23 cellular contexts compared by ENCODE assay signal in genomic region chr2:238456966-238457926, GRCh38.
"Had no signal": no experiment of that assay in that cellular context is flagged by ENCODE, and none has a peak within 500 bp of the region (broad histone marks: within the 10 kb centered on the region; RNA-seq: fewer than 3 reads in every experiment).

No MANE protein-coding gene starts in this region.

- H3K4me3 ChIP-seq: cardiac muscle cell, dorsolateral prefrontal cortex, gastrocnemius medialis, left ventricle myocardium inferior, prostate gland, right atrium auricular region, SJCRH30, thoracic aorta, upper lobe of left lung had no signal

- DNase-seq: activated CD4-positive, alpha-beta memory T cell treated with anti-CD3 and anti-CD28 coated beads, Interleukin-2, amount 10 ng/mL, durations not matched to agents 7 days and 5 days; activated CD4-positive, alpha-beta T cell treated with anti-CD3 and anti-CD28 coated beads for 36 hours; activated CD8-positive, alpha-beta memory T cell treated with anti-CD3 and anti-CD28 coated beads, Interleukin-2, amount 50 U/mL, for 4 hours; activated naive CD4-positive, alpha-beta T cell treated with anti-CD3 and anti-CD28 coated beads, Interleukin-2, amount 10 ng/mL, durations not matched to agents 7 days and 5 days; activated T-cell treated with anti-CD3 and anti-CD28 coated beads, Interleukin-2, amount 50 U/mL, for 4 hours; aorta; dorsolateral prefrontal cortex; kidney glomerular epithelial cell; left ventricle myocardium inferior; mammary epithelial cell; midbrain; SJCRH30; small intestine; stimulated activated CD4-positive, alpha-beta T cell treated with anti-CD3 and anti-CD28 coated beads, Interleukin-15, amount 100 ng/mL, for 24 hours; stimulated activated CD4-positive, alpha-beta T cell treated with anti-CD3 and anti-CD28 coated beads, Interleukin-2, amount 100 ng/mL, for 48 hours; upper lobe of left lung; WERI-Rb-1 had no signal

- H3K4me1 Mint-ChIP-seq: activated CD4-positive, alpha-beta T cell treated with anti-CD3 and anti-CD28 coated beads for 36 hours; activated naive CD4-positive, alpha-beta T cell treated with anti-CD3 and anti-CD28 coated beads, Interleukin-2, amount 10 ng/mL, durations not matched to agents 7 days and 5 days; neural crest cell had no signal

- H3K27me3 Mint-ChIP-seq: activated CD4-positive, alpha-beta T cell treated with anti-CD3 and anti-CD28 coated beads for 36 hours had no signal

- H3K4me3 Mint-ChIP-seq: activated CD4-positive, alpha-beta memory T cell treated with anti-CD3 and anti-CD28 coated beads, Interleukin-2, amount 10 ng/mL, durations not matched to agents 7 days and 5 days; activated CD4-positive, alpha-beta T cell treated with anti-CD3 and anti-CD28 coated beads for 36 hours; activated naive CD4-positive, alpha-beta T cell treated with anti-CD3 and anti-CD28 coated beads, Interleukin-2, amount 10 ng/mL, durations not matched to agents 7 days and 5 days; activated T-cell treated with anti-CD3 and anti-CD28 coated beads, Interleukin-2, amount 50 U/mL, for 4 hours; neural crest cell had no signal

- ATAC-seq: activated CD4-positive, alpha-beta T cell treated with anti-CD3 and anti-CD28 coated beads for 36 hours; activated T-cell treated with anti-CD3 and anti-CD28 coated beads, Interleukin-2, amount 50 U/mL, for 4 hours; gastrocnemius medialis had no signal

- H3K27ac Mint-ChIP-seq: activated CD4-positive, alpha-beta memory T cell treated with anti-CD3 and anti-CD28 coated beads, Interleukin-2, amount 10 ng/mL, durations not matched to agents 7 days and 5 days; activated CD4-positive, alpha-beta T cell treated with anti-CD3 and anti-CD28 coated beads for 36 hours; activated naive CD4-positive, alpha-beta T cell treated with anti-CD3 and anti-CD28 coated beads, Interleukin-2, amount 10 ng/mL, durations not matched to agents 7 days and 5 days had no signal
